Comparison of ENCODE assay signal across 1 cellular context in genomic region chr1:29415156-29415830, GRCh38.
TF ChIP-seq lines count a peak whose summit lies in the region.

No MANE protein-coding gene starts in this region.

TF ChIP-seq in HCT116, 20 proteins besides CTCF, POLR2A, EP300 and RAD21 (continued from another document):
- TF ChIP-seq REST (IDR thresholded peaks at IDR 0.05; ENCODE audit: low read depth): no peak
- TF ChIP-seq EGR1 (IDR thresholded peaks at IDR 0.05; ENCODE audit: low read depth): no peak
- TF ChIP-seq SP1 (IDR thresholded peaks at IDR 0.05; ENCODE audit: low read depth): no peak
- no peak for TF ChIP-seq FOSL1 (IDR thresholded peaks at IDR 0.05; ENCODE audit: low read depth)
- no peak for TF ChIP-seq SRF (IDR thresholded peaks at IDR 0.05; ENCODE audit: low read depth)
- no peak for TF ChIP-seq MAX (IDR thresholded peaks at IDR 0.05)
- TF ChIP-seq EZH2 (IDR thresholded peaks at IDR 0.05): no peak
- no peak for TF ChIP-seq ZNF274 (IDR thresholded peaks at IDR 0.05; ENCODE audit: low read depth, low read length)
- no peak for TF ChIP-seq SIN3A (IDR thresholded peaks at IDR 0.05; ENCODE audit: low read depth)
- no peak for TF ChIP-seq TCF7L2 (IDR thresholded peaks at IDR 0.05; ENCODE audit: borderline replicate concordance, extremely low read depth, insufficient read depth, insufficient read length)
- TF ChIP-seq CEBPB (IDR thresholded peaks at IDR 0.05; ENCODE audit: low read depth): no peak
- TF ChIP-seq ZFX (IDR thresholded peaks at IDR 0.05): no peak
- no peak for TF ChIP-seq EZH2phosphoT487 (IDR thresholded peaks at IDR 0.05; ENCODE audit: borderline replicate concordance)
- no peak for TF ChIP-seq POLR2AphosphoS5 (IDR thresholded peaks at IDR 0.05; ENCODE audit: low read depth, low read length)
- TF ChIP-seq ATF3 (IDR thresholded peaks at IDR 0.05): no peak
- TF ChIP-seq YY1 (IDR thresholded peaks at IDR 0.05; ENCODE audit: extremely low read depth, insufficient replicate concordance, low read depth, low read length): no peak
TF ChIP-seq in HCT116: peak in this region for 0.
